In genomic region chr12:575129-575502, GRCh38 we compare ENCODE assay signal across 11 cellular contexts.
DNase-seq lines count a peak whose midpoint lies in the region; ATAC-seq and TF ChIP-seq lines count a peak whose summit lies in the region.
"Had no signal": no experiment of that assay in that cellular context is flagged by ENCODE, and none has a peak within 500 bp of the region (broad histone marks: within the 10 kb centered on the region; RNA-seq: fewer than 3 reads in every experiment).

No MANE protein-coding gene starts in this region.

- H3K36me3 ChIP-seq in BLaER1 (no peaks in the 10 kb centered on the region), ovary (no peaks in the 10 kb centered on the region)

- H3K9ac ChIP-seq in BLaER1 = no peak overlapping the region

- TF ChIP-seq CTCF in osteocyte (IDR thresholded peaks at IDR 0.05) (no peak), ovary (IDR thresholded peaks at IDR 0.05) (no peak)

- TF ChIP-seq POLR2A in ovary (IDR thresholded peaks at IDR 0.05) = no peak

- no peak overlapping the region for H3K4me3 ChIP-seq in BLaER1
- H3K4me3 ChIP-seq in ovary = no peak overlapping the region

- H3K27me3 Mint-ChIP-seq in osteocyte (ENCODE audit: unreplicated experiment) = no peaks in the 10 kb centered on the region

- DNase-seq in RPMI7951 (ENCODE audit: low read depth) = peak; percentile 20
- no peak for DNase-seq in osteocyte (ENCODE audit: extremely low spot score, unreplicated experiment)
- DNase-seq in amygdala (lab: John Stamatoyannopoulos, UW) = no peak
- no peak for DNase-seq in NOMO-1 treated with dmso at 0.1 percent for 144 hours (lab: John Stamatoyannopoulos, UW; ENCODE audit: unreplicated experiment)
- no peak for DNase-seq in ovary
- no peak for DNase-seq in pons (ENCODE audit: low spot score)
- DNase-seq: central memory CD4-positive, alpha-beta T cell; natural killer cell; NCI-H2171 had no signal

- peaks cover 2% of the 10 kb centered on the region for H3K36me3 Mint-ChIP-seq in osteocyte (ENCODE audit: unreplicated experiment)
- H3K36me3 Mint-ChIP-seq: natural killer cell had no signal

- H4K20me1 ChIP-seq in BLaER1 = no peaks in the 10 kb centered on the region

- H3K4me2 ChIP-seq in BLaER1 = peak overlapping the region; percentile 5; the same call in 1 of the 2 replicates

- H3K4me1 ChIP-seq in BLaER1 (peaks cover 41% of the 10 kb centered on the region), ovary (ENCODE audit: insufficient read depth) (peaks cover 15% of the 10 kb centered on the region)

- peak overlapping the region; percentile 63 for H3K27ac Mint-ChIP-seq in osteocyte (ENCODE audit: unreplicated experiment)
- H3K27ac Mint-ChIP-seq: natural killer cell had no signal

- H3K4me1 Mint-ChIP-seq in osteocyte (ENCODE audit: unreplicated experiment) = peaks cover 47% of the 10 kb centered on the region

- intact Hi-C loops in ovary (cut with DNase I) = loop anchor here (5.0 to 10.0 kb wide), 6 partner anchors 70 to 1020 kb away; partner anchors contain the start of genes WNK1 (in 2 of the 4) and FBXL14 (in 1 of the 4)

- no peak for TF ChIP-seq EP300 in ovary (IDR thresholded peaks at IDR 0.05)

- H3K27ac ChIP-seq in BLaER1 (peak overlapping the region; percentile 72), ovary (no peak overlapping the region)

- H3K9me3 ChIP-seq in BLaER1 (no peaks in the 10 kb centered on the region), ovary (no peaks in the 10 kb centered on the region)

- H3K27me3 ChIP-seq in BLaER1 (no peaks in the 10 kb centered on the region), ovary (no peaks in the 10 kb centered on the region)

- 87 to 93% (median 91%) methylated on average over 7 of the region's 7 CpGs for WGBS in ovary, 3 donors

- peak; percentile 79 for ATAC-seq in esophagus mucosa

- no peaks in the 10 kb centered on the region for H3K9me3 Mint-ChIP-seq in osteocyte (ENCODE audit: unreplicated experiment)
- H3K9me3 Mint-ChIP-seq: natural killer cell had no signal

- no peak overlapping the region for H3K4me3 Mint-ChIP-seq in osteocyte (ENCODE audit: unreplicated experiment)
- H3K4me3 Mint-ChIP-seq: natural killer cell had no signal
